Comparison of ENCODE assay signal across 25 cellular contexts in the genomic region with DNA sequence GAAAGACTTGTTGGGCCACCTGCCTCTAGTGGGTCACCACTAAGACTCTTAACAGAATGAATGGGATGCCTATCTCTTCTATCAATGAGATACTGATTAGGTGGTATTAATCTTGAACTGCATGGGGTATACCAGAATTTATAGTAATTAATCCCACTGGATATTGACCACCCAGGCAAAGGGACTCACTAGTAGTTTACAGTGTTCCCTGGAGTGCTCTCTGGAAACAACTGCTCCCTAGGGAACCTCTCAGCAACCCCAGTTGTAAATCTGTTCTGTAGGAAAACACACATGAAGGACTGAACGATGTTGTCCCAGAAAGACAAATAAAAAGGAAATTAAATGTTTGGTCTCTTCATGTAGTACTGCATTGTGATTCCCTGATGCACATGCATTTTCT.
DNase-seq lines count a peak whose midpoint lies in the region; ATAC-seq and TF ChIP-seq lines count a peak whose summit lies in the region.
"Had no signal": no experiment of that assay in that cellular context is flagged by ENCODE, and none has a peak within 500 bp of the region (broad histone marks: within the 10 kb centered on the region; RNA-seq: fewer than 3 reads in every experiment).

No MANE protein-coding gene starts in this region.

- no peak overlapping the region for H3K27ac Mint-ChIP-seq in CD8-positive, alpha-beta T cell
- H3K27ac Mint-ChIP-seq: activated naive CD4-positive, alpha-beta T cell treated with anti-CD3 and anti-CD28 coated beads, Interleukin-2, amount 50 U/mL, for 24 hours; activated T-helper 1 cell treated with anti-CD3 and anti-CD28 coated beads, Interleukin-12 subunit alpha, Interleukin-12 subunit beta, Interleukin-2, Interleukin-4 antibody, amounts not matched to agents 30 ng/mL and 10 ng/mL and 1 ng/mL, durations not matched to agents 14 hours and 24 hours and 36 hours; natural killer cell; stimulated activated effector memory CD8-positive, alpha-beta T cell treated with anti-CD3 and anti-CD28 coated beads, Interleukin-12 subunit alpha, Interleukin-12 subunit beta, amount 100 ng/mL, for 72 hours; T-cell; type B pancreatic cell had no signal

- H4K20me1 ChIP-seq in smooth muscle cell (ENCODE audit: low read depth) = no peaks in the 10 kb centered on the region

- no peak overlapping the region for H3K4me3 ChIP-seq in smooth muscle cell
- no peak overlapping the region for H3K4me3 ChIP-seq in CD8-positive, alpha-beta T cell (ENCODE audit: low read depth, low read length)
- H3K4me3 ChIP-seq: breast epithelium, SJCRH30 had no signal

- WGBS in smooth muscle cell (ENCODE audit: low lambda C conversion rate) = 37% methylated on average over 1 of the region's 1 CpG

- H3K36me3 Mint-ChIP-seq in CD8-positive, alpha-beta T cell = no peaks in the 10 kb centered on the region
- H3K36me3 Mint-ChIP-seq: activated naive CD4-positive, alpha-beta T cell treated with anti-CD3 and anti-CD28 coated beads, Interleukin-2, amount 50 U/mL, for 24 hours; natural killer cell; stimulated activated effector memory CD8-positive, alpha-beta T cell treated with anti-CD3 and anti-CD28 coated beads, Interleukin-12 subunit alpha, Interleukin-12 subunit beta, amount 100 ng/mL, for 72 hours; T-cell; type B pancreatic cell had no signal

- POLR2A ChIA-PET in CD8-positive, alpha-beta T cell (lab: Charles Lee) = no interaction called here

- H3K4me2 ChIP-seq in smooth muscle cell = peak overlapping the region; percentile 63

- H3K36me3 ChIP-seq in smooth muscle cell (ENCODE audit: low read depth) = no peaks in the 10 kb centered on the region
- no peaks in the 10 kb centered on the region for H3K36me3 ChIP-seq in CD8-positive, alpha-beta T cell (ENCODE audit: insufficient read depth, low read length)
- H3K36me3 ChIP-seq: BE2C, breast epithelium, SJCRH30 had no signal

- ATAC-seq in HG03196 (IDR thresholded peaks at IDR 0.05; ENCODE audit: unreplicated experiment) = no peak
- ATAC-seq in CD8-positive, alpha-beta T cell = no peak
- ATAC-seq: natural killer cell; stimulated activated effector memory CD8-positive, alpha-beta T cell treated with anti-CD3 and anti-CD28 coated beads, Interleukin-12 subunit alpha, Interleukin-12 subunit beta, amount 100 ng/mL, for 72 hours; T-cell had no signal

- H3K79me2 ChIP-seq in smooth muscle cell (ENCODE audit: low read depth) = no peaks in the 10 kb centered on the region

- peaks cover 11% of the 10 kb centered on the region for H3K27me3 Mint-ChIP-seq in CD8-positive, alpha-beta T cell (ENCODE audit: low read depth)

- intact Hi-C loops in head of caudate nucleus (cut with DNase I) = no loop called here
- intact Hi-C loops in CD8-positive, alpha-beta T cell (cut with DNase I, micrococcal nuclease) = no loop called here

- H3K4me3 Mint-ChIP-seq in CD8-positive, alpha-beta T cell = no peak overlapping the region
- H3K4me3 Mint-ChIP-seq: activated naive CD4-positive, alpha-beta T cell treated with anti-CD3 and anti-CD28 coated beads, Interleukin-2, amount 50 U/mL, for 24 hours; activated T-helper 1 cell treated with anti-CD3 and anti-CD28 coated beads, Interleukin-12 subunit alpha, Interleukin-12 subunit beta, Interleukin-2, Interleukin-4 antibody, amounts not matched to agents 30 ng/mL and 10 ng/mL and 1 ng/mL, durations not matched to agents 14 hours and 24 hours and 36 hours; natural killer cell; stimulated activated effector memory CD8-positive, alpha-beta T cell treated with anti-CD3 and anti-CD28 coated beads, Interleukin-12 subunit alpha, Interleukin-12 subunit beta, amount 100 ng/mL, for 72 hours; T-cell; type B pancreatic cell had no signal

- no peak overlapping the region for H2AFZ ChIP-seq in smooth muscle cell (ENCODE audit: low read depth)

- no peaks in the 10 kb centered on the region for H3K9me3 Mint-ChIP-seq in CD8-positive, alpha-beta T cell
- H3K9me3 Mint-ChIP-seq: activated naive CD4-positive, alpha-beta T cell treated with anti-CD3 and anti-CD28 coated beads, Interleukin-2, amount 50 U/mL, for 24 hours; activated T-helper 1 cell treated with anti-CD3 and anti-CD28 coated beads, Interleukin-12 subunit alpha, Interleukin-12 subunit beta, Interleukin-2, Interleukin-4 antibody, amounts not matched to agents 30 ng/mL and 10 ng/mL and 1 ng/mL, durations not matched to agents 14 hours and 24 hours and 36 hours; natural killer cell; stimulated activated effector memory CD8-positive, alpha-beta T cell treated with anti-CD3 and anti-CD28 coated beads, Interleukin-12 subunit alpha, Interleukin-12 subunit beta, amount 100 ng/mL, for 72 hours; type B pancreatic cell had no signal

- H3K27ac ChIP-seq in smooth muscle cell (ENCODE audit: low read depth) = peak overlapping the region; percentile 69
- no peak overlapping the region for H3K27ac ChIP-seq in CD8-positive, alpha-beta T cell (ENCODE audit: low read depth, low read length)
- H3K27ac ChIP-seq: breast epithelium, epithelial cell of prostate, SJCRH30 had no signal

- H3K9ac ChIP-seq in smooth muscle cell (ENCODE audit: low read depth) = no peak overlapping the region

- TF ChIP-seq CTCF in smooth muscle cell (IDR thresholded peaks at IDR 0.05; ENCODE audit: borderline replicate concordance, insufficient read depth, poor library complexity, severe bottlenecking) = no peak
- no peak for TF ChIP-seq CTCF in CD8-positive, alpha-beta T cell (IDR thresholded peaks at IDR 0.05)

- CTCF ChIA-PET in CD8-positive, alpha-beta T cell (lab: Charles Lee) = no interaction called here

- H3K4me1 ChIP-seq in smooth muscle cell (ENCODE audit: low read depth) = peaks cover 31% of the 10 kb centered on the region
- no peaks in the 10 kb centered on the region for H3K4me1 ChIP-seq in CD8-positive, alpha-beta T cell (ENCODE audit: insufficient read depth, low read length)
- H3K4me1 ChIP-seq: breast epithelium, SJCRH30 had no signal

- no peaks in the 10 kb centered on the region for H3K9me3 ChIP-seq in smooth muscle cell (replicated peaks; ENCODE audit: low read depth)
- H3K9me3 ChIP-seq in CD8-positive, alpha-beta T cell (ENCODE audit: low read length) = no peaks in the 10 kb centered on the region
- H3K9me3 ChIP-seq: BE2C, breast epithelium, SJCRH30 had no signal

- H3K4me1 Mint-ChIP-seq in CD8-positive, alpha-beta T cell (ENCODE audit: low read depth) = no peaks in the 10 kb centered on the region
- H3K4me1 Mint-ChIP-seq: activated naive CD4-positive, alpha-beta T cell treated with anti-CD3 and anti-CD28 coated beads, Interleukin-2, amount 50 U/mL, for 24 hours; natural killer cell; stimulated activated effector memory CD8-positive, alpha-beta T cell treated with anti-CD3 and anti-CD28 coated beads, Interleukin-12 subunit alpha, Interleukin-12 subunit beta, amount 100 ng/mL, for 72 hours; T-cell had no signal

- no peaks in the 10 kb centered on the region for H3K27me3 ChIP-seq in smooth muscle cell (ENCODE audit: low read depth)
- no peaks in the 10 kb centered on the region for H3K27me3 ChIP-seq in CD8-positive, alpha-beta T cell (ENCODE audit: insufficient read depth, low read length)
- H3K27me3 ChIP-seq: BE2C, breast epithelium, SJCRH30 had no signal

- H3F3A ChIP-seq in smooth muscle cell (ENCODE audit: low read depth) = no peaks in the 10 kb centered on the region

- DNase-seq in NCI-H748 (lab: John Stamatoyannopoulos, UW; ENCODE audit: unreplicated experiment) (peak; percentile 38), NCI-H748 treated with DMSO at 0.1 percent for 48 hours (lab: John Stamatoyannopoulos, UW) (no peak), NCI-H1417 treated with DMSO at 0.1 percent for 48 hours (lab: John Stamatoyannopoulos, UW) (peak; percentile 59), NCI-H524 (lab: John Stamatoyannopoulos, UW) (peak; percentile 74 to 81), smooth muscle cell (lab: John Stamatoyannopoulos, UW; ENCODE audit: unreplicated experiment) (no peak), head of caudate nucleus (no peak)
- no peak for DNase-seq in CD8-positive, alpha-beta T cell
- DNase-seq: activated CD4-positive, alpha-beta T cell treated with anti-CD3 and anti-CD28 coated beads, Interleukin-2, amount 50 U/mL, for 48 hours; activated CD8-positive, alpha-beta memory T cell treated with anti-CD3 and anti-CD28 coated beads, Interleukin-2, amount 50 U/mL, for 4 hours; amygdala; BE2C; H7; IMR-90; midbrain; natural killer cell; SJCRH30; stimulated activated CD4-positive, alpha-beta T cell treated with anti-CD3 and anti-CD28 coated beads, Interleukin-4, amount 100 ng/mL, for 24 hours; T-cell had no signal

Comparison
In these comparisons a context has a peak if more than half of its experiments do, and no peak if none do; other contexts are left out.
1. DNase-seq: peak in NCI-H748 (single experiment), NCI-H1417 treated with DMSO at 0.1 percent for 48 hours (single experiment) and NCI-H524 (2 of 2); none in NCI-H748 treated with DMSO at 0.1 percent for 48 hours (single experiment), smooth muscle cell (single experiment), head of caudate nucleus (0 of 42) and CD8-positive, alpha-beta T cell (0 of 7).